Comparison of ENCODE assay signal across 8 cellular contexts in genomic region chr5:42908509-42909488, GRCh38.
DNase-seq lines count a peak whose midpoint lies in the region; ATAC-seq and TF ChIP-seq lines count a peak whose summit lies in the region.

No MANE protein-coding gene starts in this region.

- peaks cover 8% of the 10 kb centered on the region for H3K27me3 Mint-ChIP-seq in activated T-cell treated with anti-CD3 and anti-CD28 coated beads, Interleukin-2, amount 50 U/mL, for 24 hours

- peak; percentile 74 for TF ChIP-seq RAD21 in Ishikawa (IDR thresholded peaks at IDR 0.05; ENCODE audit: low read depth)

- peak overlapping the region; percentile 85 for H3K4me3 Mint-ChIP-seq in activated T-cell treated with anti-CD3 and anti-CD28 coated beads, Interleukin-2, amount 50 U/mL, for 24 hours

- 6 to 10% methylated on average over 23 to 25 of the region's 30 CpGs for WGBS in esophagus squamous epithelium, 2 donors

- intact Hi-C loops in esophagus squamous epithelium (cut with DNase I), result no loop called here

- no peak for TF ChIP-seq POLR2A in esophagus squamous epithelium (IDR thresholded peaks at IDR 0.05)

- ATAC-seq in GM21717 (IDR thresholded peaks at IDR 0.05; ENCODE audit: unreplicated experiment), result peak; percentile 92

- peak overlapping the region; percentile 90 for H3K27ac Mint-ChIP-seq in activated T-cell treated with anti-CD3 and anti-CD28 coated beads, Interleukin-2, amount 50 U/mL, for 24 hours

- peak overlapping the region; percentile 29 to 66 (median 50) for H3K4me3 ChIP-seq in esophagus squamous epithelium
- H3K4me3 ChIP-seq in muscle layer of duodenum (ENCODE audit: low read depth in 1 of 2, low read length in 2 of 2), result peak overlapping the region; percentile 66 to 77

- H3K27me3 ChIP-seq in esophagus squamous epithelium, result peaks cover 0 to 33% (median 0%) of the 10 kb centered on the region in 4 donors
- peaks cover 8% of the 10 kb centered on the region for H3K27me3 ChIP-seq in muscle layer of duodenum (ENCODE audit: low read depth, low read length)

- H3K36me3 ChIP-seq in esophagus squamous epithelium, result no peaks in the 10 kb centered on the region
- no peaks in the 10 kb centered on the region for H3K36me3 ChIP-seq in muscle layer of duodenum (ENCODE audit: control insufficient read depth in 1 of 2, insufficient read depth in 2 of 2, low read length in 2 of 2)

- H3K36me3 Mint-ChIP-seq in activated T-cell treated with anti-CD3 and anti-CD28 coated beads, Interleukin-2, amount 50 U/mL, for 24 hours (ENCODE audit: low read depth), result no peaks in the 10 kb centered on the region

- H3K4me1 ChIP-seq in esophagus squamous epithelium (peaks cover 0 to 12% (median 4%) of the 10 kb centered on the region in 3 donors), muscle layer of duodenum (ENCODE audit: control insufficient read depth in 1 of 2, insufficient read depth in 2 of 2, low read length in 2 of 2) (peaks cover 0 to 4% of the 10 kb centered on the region in 2 donors)

- peaks cover 18% of the 10 kb centered on the region for H3K4me1 Mint-ChIP-seq in activated T-cell treated with anti-CD3 and anti-CD28 coated beads, Interleukin-2, amount 50 U/mL, for 24 hours (ENCODE audit: low read depth)

- DNase-seq in DMS153 treated with DMSO at 0.1 percent for 48 hours (lab: John Stamatoyannopoulos, UW; ENCODE audit: unreplicated experiment), result peak; percentile 97
- peak; percentile 93 for DNase-seq in OCI-M1 (lab: John Stamatoyannopoulos, UW)
- peak; percentile 87 for DNase-seq in activated T-cell treated with anti-CD3 and anti-CD28 coated beads, Interleukin-2, amount 50 U/mL, for 24 hours
- peak; percentile 36 for DNase-seq in esophagus squamous epithelium (lab: John Stamatoyannopoulos, UW)
- DNase-seq in stimulated activated CD8-positive, alpha-beta memory T cell treated with anti-CD3 and anti-CD28 coated beads, Interleukin-7, amount 100 ng/mL, for 1 hour (ENCODE audit: low read depth in 2 of 2), result peak; percentile 78 to 86

- no peak for TF ChIP-seq EP300 in Ishikawa (IDR thresholded peaks at IDR 0.05; ENCODE audit: borderline replicate concordance)

- H3K9me3 Mint-ChIP-seq in activated T-cell treated with anti-CD3 and anti-CD28 coated beads, Interleukin-2, amount 50 U/mL, for 24 hours, result no peaks in the 10 kb centered on the region

- peak; percentile 81 to 95 (median 88) for TF ChIP-seq CTCF in esophagus squamous epithelium (IDR thresholded peaks at IDR 0.05)

- H3K27ac ChIP-seq in esophagus squamous epithelium (no peak overlapping the region), muscle layer of duodenum (ENCODE audit: low read length) (no peak overlapping the region)

- no peaks in the 10 kb centered on the region for H3K9me3 ChIP-seq in esophagus squamous epithelium
- H3K9me3 ChIP-seq in muscle layer of duodenum (ENCODE audit: control insufficient read depth in 1 of 2, low read length in 2 of 2), result no peaks in the 10 kb centered on the region

TF ChIP-seq in Ishikawa, 13 proteins besides CTCF, POLR2A, EP300 and RAD21:
- TF ChIP-seq EGR1 (IDR thresholded peaks at IDR 0.05) (no peak), ZBTB7A (IDR thresholded peaks at IDR 0.05; ENCODE audit: low read depth) (peak; percentile 78; the same call in 1 of the 2 replicates)

Comparison
In these comparisons a context has a peak if more than half of its experiments do, and no peak if none do; other contexts are left out.
1. DNase-seq: peak in every context shown above with its lines; median percentile 97 in DMS153 treated with DMSO at 0.1 percent for 48 hours; 93 in OCI-M1; 87 in activated T-cell treated with anti-CD3 and anti-CD28 coated beads, Interleukin-2, amount 50 U/mL, for 24 hours; 82 in stimulated activated CD8-positive, alpha-beta memory T cell treated with anti-CD3 and anti-CD28 coated beads, Interleukin-7, amount 100 ng/mL, for 1 hour; 36 in esophagus squamous epithelium.